ENCODE assay signal across 9 cellular contexts in the genomic region with DNA sequence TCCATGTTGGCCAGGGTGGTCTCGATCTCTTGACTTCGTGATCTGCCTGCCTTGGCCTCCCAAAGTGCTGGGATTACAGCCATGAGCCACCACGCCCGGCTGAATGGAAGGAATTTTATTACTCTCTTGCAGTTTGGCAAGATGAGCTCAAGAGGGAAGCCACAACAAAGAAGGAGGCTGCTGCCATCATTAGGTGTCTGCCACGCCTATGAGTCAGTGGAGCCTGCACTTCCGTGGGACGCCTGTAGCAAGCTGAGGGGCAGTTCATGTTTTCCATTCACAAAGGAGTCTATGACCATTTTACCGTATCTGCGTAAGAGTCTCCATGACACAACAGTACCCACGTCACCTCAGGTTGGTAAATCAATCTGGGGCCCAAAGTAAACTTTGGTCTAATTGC. TPM values are rescaled to one million over a fixed set of nuclear protein-coding genes. Genes with fewer than 3 reads are reported as not detected.
A peak's percentile ranks its signal among the peaks of the same experiment; 100 is the strongest.
DNase-seq lines count a peak whose midpoint lies in the region; ATAC-seq and TF ChIP-seq lines count a peak whose summit lies in the region.
"Had no signal": no experiment of that assay in that cellular context is flagged by ENCODE, and none has a peak within 500 bp of the region (broad histone marks: within the 10 kb centered on the region; RNA-seq: fewer than 3 reads in every experiment).

No MANE protein-coding gene starts in this region.

- H3K36me3 ChIP-seq in HCT116 (ENCODE audit: control insufficient read depth in 1 of 2, insufficient read depth in 2 of 2, low read length in 2 of 2) = no peaks in the 10 kb centered on the region

- peak; percentile 29 for TF ChIP-seq RAD21 in HCT116 (IDR thresholded peaks at IDR 0.05; ENCODE audit: low read depth)

- H3K4me2 ChIP-seq in HCT116 (ENCODE audit: low read length) = peak overlapping the region; percentile 50

- no TSS peak for BruUV-seq in HCT116 (replicated peaks; lab: Mats Ljungman, UMichigan)

- H3K4me1 ChIP-seq in HCT116 (ENCODE audit: control insufficient read depth in 1 of 2, insufficient read depth in 2 of 2, low read length in 2 of 2) = peaks cover 4 to 21% of the 10 kb centered on the region in 2 experiments
- H3K4me1 ChIP-seq: psoas muscle had no signal

- peak in 2 of 3 experiments; percentile 35 to 43; a peak in 4 of 6 replicates for TF ChIP-seq CTCF in HCT116 (IDR thresholded peaks at IDR 0.05 in 2 of 3, conservative IDR thresholded peaks at IDR 0.05 in 1 of 3; ENCODE audit: borderline replicate concordance in 1 of 3, insufficient read depth in 1 of 3, low read depth in 2 of 3, low read length in 2 of 3)

- H3K9me2 ChIP-seq in HCT116 (ENCODE audit: insufficient read depth) = no peaks in the 10 kb centered on the region

- intact Hi-C loops in HCT116 (cut with micrococcal nuclease) = loop anchor here (1.0 kb wide), 1 partner anchor 29 kb away; no protein-coding TSS in a partner anchor

- CTCF ChIA-PET in HCT116 (lab: Charles Lee) = interaction anchor here (1.4 kb wide), 2 partner anchors 33 to 41 kb away, joined by 4 read pairs; no protein-coding TSS in a partner anchor

- POLR2A ChIA-PET in HCT116 (lab: Charles Lee) = no interaction called here

- peak; percentile 95 for ATAC-seq in HCT116
- ATAC-seq in HG02970 (IDR thresholded peaks at IDR 0.05; ENCODE audit: low FRiP score, unreplicated experiment) = no peak
- ATAC-seq: psoas muscle had no signal

- H3K9ac ChIP-seq in HCT116 (ENCODE audit: low read length) = peak overlapping the region; percentile 25

- H3K4me3 ChIP-seq in HCT116 (replicated peaks in 1 of 2; ENCODE audit: low read depth in 1 of 2, low read length in 2 of 2) = no peak overlapping the region; a peak in 1 of 4 replicates
- H3K4me3 ChIP-seq: psoas muscle had no signal

- RAD21 ChIA-PET in HCT116 (lab: Charles Lee; ENCODE audit: low non-redundant PET in 1 of 2, low total read pairs in 2 of 2, uncharacterized antibody in 2 of 2, unreplicated experiment in 2 of 2) = no interaction called here

- no peaks in the 10 kb centered on the region for H3K27me3 ChIP-seq in HCT116 (ENCODE audit: insufficient read depth, low read length)

- no peak for TF ChIP-seq POLR2A in HCT116 (IDR thresholded peaks at IDR 0.05; ENCODE audit: borderline replicate concordance, extremely low read depth, insufficient read depth, insufficient read length)

- H3K79me2 ChIP-seq in HCT116 (ENCODE audit: insufficient read depth, low read length) = no peaks in the 10 kb centered on the region

- H3K9me3 ChIP-seq in HCT116 (ENCODE audit: control insufficient read depth in 1 of 2, insufficient read depth in 1 of 2, low read depth in 1 of 2, low read length in 2 of 2) = peaks cover 0 to 7% of the 10 kb centered on the region in 2 experiments; a peak in 1 of 4 replicates
- H3K9me3 ChIP-seq: psoas muscle had no signal

- H4K20me1 ChIP-seq in HCT116 (ENCODE audit: insufficient read depth) = no peaks in the 10 kb centered on the region

- peak overlapping the region; percentile 89 for H2AFZ ChIP-seq in HCT116 (ENCODE audit: low read depth, low read length, poor library complexity, severe bottlenecking)

- DNase-seq in HCT116 (ENCODE audit: low read depth, low spot score) = peak; percentile 91
- DNase-seq in activated CD4-positive, CD25-positive, alpha-beta regulatory T cell treated with anti-CD3 and anti-CD28 coated beads, Interleukin-2, amount 50 U/mL, for 72 hours = peak; percentile 68
- peak; percentile 7 for DNase-seq in dermis blood vessel endothelial cell
- peak; percentile 60 for DNase-seq in stimulated activated CD8-positive, alpha-beta memory T cell treated with anti-CD3 and anti-CD28 coated beads, Interleukin-15, amount 100 ng/mL, for 1 hour (ENCODE audit: low read depth)
- no peak for DNase-seq in globus pallidus (ENCODE audit: low spot score)
- no peak for DNase-seq in NCI-H1048 (lab: John Stamatoyannopoulos, UW)
- DNase-seq in NCI-H774 (lab: John Stamatoyannopoulos, UW) = no peak
- DNase-seq: psoas muscle had no signal

- no peak overlapping the region for H3K27ac ChIP-seq in HCT116 (ENCODE audit: low read depth, low read length)
- H3K27ac ChIP-seq: psoas muscle had no signal

TF ChIP-seq in HCT116, 20 proteins besides CTCF, POLR2A, EP300 and RAD21:
- no peak for TF ChIP-seq EZH2 (IDR thresholded peaks at IDR 0.05)
- TF ChIP-seq CEBPB (IDR thresholded peaks at IDR 0.05; ENCODE audit: low read depth) = peak; percentile 78
- TF ChIP-seq FOSL1 (IDR thresholded peaks at IDR 0.05; ENCODE audit: low read depth) = peak; percentile 86
- TF ChIP-seq, protein P1, sequence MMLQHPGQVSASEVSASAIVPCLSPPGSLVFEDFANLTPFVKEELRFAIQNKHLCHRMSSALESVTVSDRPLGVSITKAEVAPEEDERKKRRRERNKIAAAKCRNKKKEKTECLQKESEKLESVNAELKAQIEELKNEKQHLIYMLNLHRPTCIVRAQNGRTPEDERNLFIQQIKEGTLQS (IDR thresholded peaks at IDR 0.05) = 0 out of 2 replicates have a peak, but pooled peaks have one; percentile 38
- TF ChIP-seq EZH2phosphoT487 (IDR thresholded peaks at IDR 0.05; ENCODE audit: borderline replicate concordance) = no peak
- peak; percentile 89 for TF ChIP-seq JUND (IDR thresholded peaks at IDR 0.05)
- TF ChIP-seq POLR2AphosphoS5 (IDR thresholded peaks at IDR 0.05; ENCODE audit: low read depth, low read length) = peak; percentile 48
- peak; percentile 94 for TF ChIP-seq SP1 (IDR thresholded peaks at IDR 0.05; ENCODE audit: low read depth)
- TF ChIP-seq ZNF274 (IDR thresholded peaks at IDR 0.05; ENCODE audit: low read depth, low read length) = no peak
- TF ChIP-seq CBX3 (IDR thresholded peaks at IDR 0.05; ENCODE audit: low read depth) = peak; percentile 90
- TF ChIP-seq, protein P2, sequence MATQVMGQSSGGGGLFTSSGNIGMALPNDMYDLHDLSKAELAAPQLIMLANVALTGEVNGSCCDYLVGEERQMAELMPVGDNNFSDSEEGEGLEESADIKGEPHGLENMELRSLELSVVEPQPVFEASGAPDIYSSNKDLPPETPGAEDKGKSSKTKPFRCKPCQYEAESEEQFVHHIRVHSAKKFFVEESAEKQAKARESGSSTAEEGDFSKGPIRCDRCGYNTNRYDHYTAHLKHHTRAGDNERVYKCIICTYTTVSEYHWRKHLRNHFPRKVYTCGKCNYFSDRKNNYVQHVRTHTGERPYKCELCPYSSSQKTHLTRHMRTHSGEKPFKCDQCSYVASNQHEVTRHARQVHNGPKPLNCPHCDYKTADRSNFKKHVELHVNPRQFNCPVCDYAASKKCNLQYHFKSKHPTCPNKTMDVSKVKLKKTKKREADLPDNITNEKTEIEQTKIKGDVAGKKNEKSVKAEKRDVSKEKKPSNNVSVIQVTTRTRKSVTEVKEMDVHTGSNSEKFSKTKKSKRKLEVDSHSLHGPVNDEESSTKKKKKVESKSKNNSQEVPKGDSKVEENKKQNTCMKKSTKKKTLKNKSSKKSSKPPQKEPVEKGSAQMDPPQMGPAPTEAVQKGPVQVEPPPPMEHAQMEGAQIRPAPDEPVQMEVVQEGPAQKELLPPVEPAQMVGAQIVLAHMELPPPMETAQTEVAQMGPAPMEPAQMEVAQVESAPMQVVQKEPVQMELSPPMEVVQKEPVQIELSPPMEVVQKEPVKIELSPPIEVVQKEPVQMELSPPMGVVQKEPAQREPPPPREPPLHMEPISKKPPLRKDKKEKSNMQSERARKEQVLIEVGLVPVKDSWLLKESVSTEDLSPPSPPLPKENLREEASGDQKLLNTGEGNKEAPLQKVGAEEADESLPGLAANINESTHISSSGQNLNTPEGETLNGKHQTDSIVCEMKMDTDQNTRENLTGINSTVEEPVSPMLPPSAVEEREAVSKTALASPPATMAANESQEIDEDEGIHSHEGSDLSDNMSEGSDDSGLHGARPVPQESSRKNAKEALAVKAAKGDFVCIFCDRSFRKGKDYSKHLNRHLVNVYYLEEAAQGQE (IDR thresholded peaks at IDR 0.05; ENCODE audit: low read depth) = no peak
- TF ChIP-seq TCF7L2 (IDR thresholded peaks at IDR 0.05; ENCODE audit: borderline replicate concordance, extremely low read depth, insufficient read depth, insufficient read length) = peak; percentile 85
- TF ChIP-seq ZFX (IDR thresholded peaks at IDR 0.05) = no peak
- TF ChIP-seq, protein P3, sequence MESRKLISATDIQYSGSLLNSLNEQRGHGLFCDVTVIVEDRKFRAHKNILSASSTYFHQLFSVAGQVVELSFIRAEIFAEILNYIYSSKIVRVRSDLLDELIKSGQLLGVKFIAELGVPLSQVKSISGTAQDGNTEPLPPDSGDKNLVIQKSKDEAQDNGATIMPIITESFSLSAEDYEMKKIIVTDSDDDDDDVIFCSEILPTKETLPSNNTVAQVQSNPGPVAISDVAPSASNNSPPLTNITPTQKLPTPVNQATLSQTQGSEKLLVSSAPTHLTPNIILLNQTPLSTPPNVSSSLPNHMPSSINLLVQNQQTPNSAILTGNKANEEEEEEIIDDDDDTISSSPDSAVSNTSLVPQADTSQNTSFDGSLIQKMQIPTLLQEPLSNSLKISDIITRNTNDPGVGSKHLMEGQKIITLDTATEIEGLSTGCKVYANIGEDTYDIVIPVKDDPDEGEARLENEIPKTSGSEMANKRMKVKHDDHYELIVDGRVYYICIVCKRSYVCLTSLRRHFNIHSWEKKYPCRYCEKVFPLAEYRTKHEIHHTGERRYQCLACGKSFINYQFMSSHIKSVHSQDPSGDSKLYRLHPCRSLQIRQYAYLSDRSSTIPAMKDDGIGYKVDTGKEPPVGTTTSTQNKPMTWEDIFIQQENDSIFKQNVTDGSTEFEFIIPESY (IDR thresholded peaks at IDR 0.05; ENCODE audit: extremely low read depth, insufficient replicate concordance, low read length) = no peak
- TF ChIP-seq, protein P4, sequence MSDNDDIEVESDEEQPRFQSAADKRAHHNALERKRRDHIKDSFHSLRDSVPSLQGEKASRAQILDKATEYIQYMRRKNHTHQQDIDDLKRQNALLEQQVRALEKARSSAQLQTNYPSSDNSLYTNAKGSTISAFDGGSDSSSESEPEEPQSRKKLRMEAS (IDR thresholded peaks at IDR 0.05) = peak; percentile 74
- TF ChIP-seq EGR1 (IDR thresholded peaks at IDR 0.05; ENCODE audit: low read depth) = peak; percentile 33; the same call in 1 of the 2 replicates
- no peak for TF ChIP-seq SIN3A (IDR thresholded peaks at IDR 0.05; ENCODE audit: low read depth)
- TF ChIP-seq ELF1 (IDR thresholded peaks at IDR 0.05; ENCODE audit: borderline replicate concordance, low read depth) = no peak
- peak; percentile 66 for TF ChIP-seq SRF (IDR thresholded peaks at IDR 0.05; ENCODE audit: low read depth)
- peak; percentile 53 for TF ChIP-seq YY1 (IDR thresholded peaks at IDR 0.05; ENCODE audit: extremely low read depth, insufficient replicate concordance, low read depth, low read length)

RNA-seq across cellular contexts. Expression of a gene that starts 51.2 kb away (rescaled TPM):
- total RNA-seq in HCT116 (2021; ENCODE audit: unreplicated experiment) (not detected), dermis blood vessel endothelial cell (not detected in 2 replicates)
- polyA plus RNA-seq in HCT116 (2012) = 0.06 and 0.21 TPM in 2 replicates
- total RNA-seq: psoas muscle had no signal

Comparison
In these comparisons a context has a peak if more than half of its experiments do, and no peak if none do; other contexts are left out.
1. DNase-seq: peak in HCT116 (single experiment), activated CD4-positive, CD25-positive, alpha-beta regulatory T cell treated with anti-CD3 and anti-CD28 coated beads, Interleukin-2, amount 50 U/mL, for 72 hours (single experiment), dermis blood vessel endothelial cell (single experiment) and stimulated activated CD8-positive, alpha-beta memory T cell treated with anti-CD3 and anti-CD28 coated beads, Interleukin-15, amount 100 ng/mL, for 1 hour (single experiment); none in globus pallidus (single experiment), NCI-H1048 (single experiment) and NCI-H774 (single experiment).